8 cellular contexts compared by ENCODE assay signal in genomic region chr13:24217601-24218281, GRCh38. TPM values are rescaled to one million over a fixed set of nuclear protein-coding genes. Genes with fewer than 3 reads are reported as not detected.
DNase-seq lines count a peak whose midpoint lies in the region; ATAC-seq and TF ChIP-seq lines count a peak whose summit lies in the region.

No MANE protein-coding gene starts in this region.

- no peaks in the 10 kb centered on the region for H3K36me3 ChIP-seq in MM.1S (replicated peaks; ENCODE audit: insufficient read depth, low read length)
- H3K36me3 ChIP-seq in naive thymus-derived CD4-positive, alpha-beta T cell (ENCODE audit: control insufficient read depth in 2 of 3, insufficient read depth in 3 of 3, low read length in 3 of 3), result no peaks in the 10 kb centered on the region

- H3K36me3 Mint-ChIP-seq in stimulated activated effector memory CD8-positive, alpha-beta T cell treated with anti-CD3 and anti-CD28 coated beads, Interleukin-12 subunit alpha, Interleukin-12 subunit beta, amount 100 ng/mL, for 72 hours, result peaks cover 5% of the 10 kb centered on the region
- H3K36me3 Mint-ChIP-seq in naive thymus-derived CD4-positive, alpha-beta T cell, result no peaks in the 10 kb centered on the region

- no peaks in the 10 kb centered on the region for H3F3A ChIP-seq in MM.1S (ENCODE audit: insufficient read depth, low read length)

- no peak overlapping the region for H3K4me2 ChIP-seq in MM.1S (ENCODE audit: low read depth, low read length)

- H3K9me3 ChIP-seq in MM.1S (replicated peaks; ENCODE audit: insufficient read depth, low read length), result no peaks in the 10 kb centered on the region
- no peaks in the 10 kb centered on the region for H3K9me3 ChIP-seq in naive thymus-derived CD4-positive, alpha-beta T cell (ENCODE audit: control insufficient read depth in 2 of 3, low read length in 3 of 3)

- H3K27ac Mint-ChIP-seq in stimulated activated effector memory CD8-positive, alpha-beta T cell treated with anti-CD3 and anti-CD28 coated beads, Interleukin-12 subunit alpha, Interleukin-12 subunit beta, amount 100 ng/mL, for 72 hours, result peak overlapping the region; percentile 8
- peak overlapping the region in 2 of 9 donors; percentile 64 to 73 for H3K27ac Mint-ChIP-seq in naive thymus-derived CD4-positive, alpha-beta T cell

- H3K79me2 ChIP-seq in MM.1S (ENCODE audit: low read length), result no peaks in the 10 kb centered on the region

- H2AFZ ChIP-seq in MM.1S (ENCODE audit: low read length), result no peak overlapping the region

- no peak overlapping the region for H3K4me3 ChIP-seq in MM.1S (ENCODE audit: low read length)
- no peak overlapping the region for H3K4me3 ChIP-seq in epithelial cell of esophagus (ENCODE audit: low read length)
- H3K4me3 ChIP-seq in naive thymus-derived CD4-positive, alpha-beta T cell (ENCODE audit: low read length), result no peak overlapping the region

- no peak overlapping the region for H3K9ac ChIP-seq in MM.1S (ENCODE audit: low read length)

- intact Hi-C loops in naive thymus-derived CD4-positive, alpha-beta T cell (cut with micrococcal nuclease), result no loop called here

- no peaks in the 10 kb centered on the region for H3K27me3 Mint-ChIP-seq in naive thymus-derived CD4-positive, alpha-beta T cell

- no peaks in the 10 kb centered on the region for H4K20me1 ChIP-seq in MM.1S (ENCODE audit: insufficient read depth, low read length)

- 0 out of 2 replicates have a peak, but pooled peaks cover 4% of the 10 kb centered on the region for H3K4me1 ChIP-seq in MM.1S (ENCODE audit: low read length)
- peaks cover 0 to 4% of the 10 kb centered on the region in 2 donors for H3K4me1 ChIP-seq in naive thymus-derived CD4-positive, alpha-beta T cell (ENCODE audit: control insufficient read depth in 2 of 2, insufficient read depth in 2 of 2, low read length in 2 of 2)

- no peak overlapping the region for H3K27ac ChIP-seq in MM.1S (ENCODE audit: low read length)
- no peak overlapping the region for H3K27ac ChIP-seq in naive thymus-derived CD4-positive, alpha-beta T cell (ENCODE audit: low read depth, low read length)

- CTCF ChIA-PET in naive thymus-derived CD4-positive, alpha-beta T cell (lab: Charles Lee), result interaction anchor here (1.1 to 4.3 kb wide), 2 partner anchors 165 to 196 kb away, joined by 4 to 45 read pairs; no protein-coding TSS in a partner anchor

- POLR2A ChIA-PET in naive thymus-derived CD4-positive, alpha-beta T cell (lab: Charles Lee), result interaction anchor here (0.9 kb wide), 1 partner anchor 113 kb away, joined by 3 read pairs; no protein-coding TSS in a partner anchor

- no peak overlapping the region for H3K4me3 Mint-ChIP-seq in stimulated activated effector memory CD8-positive, alpha-beta T cell treated with anti-CD3 and anti-CD28 coated beads, Interleukin-12 subunit alpha, Interleukin-12 subunit beta, amount 100 ng/mL, for 72 hours
- peak overlapping the region in 1 of 10 donors; percentile 20 for H3K4me3 Mint-ChIP-seq in naive thymus-derived CD4-positive, alpha-beta T cell

- H3K4me1 Mint-ChIP-seq in stimulated activated effector memory CD8-positive, alpha-beta T cell treated with anti-CD3 and anti-CD28 coated beads, Interleukin-12 subunit alpha, Interleukin-12 subunit beta, amount 100 ng/mL, for 72 hours, result peaks cover 47% of the 10 kb centered on the region
- H3K4me1 Mint-ChIP-seq in naive thymus-derived CD4-positive, alpha-beta T cell, result peaks cover 6 to 41% (median 10%) of the 10 kb centered on the region in 7 donors

- no peak for ATAC-seq in stimulated activated effector memory CD8-positive, alpha-beta T cell treated with anti-CD3 and anti-CD28 coated beads, Interleukin-12 subunit alpha, Interleukin-12 subunit beta, amount 100 ng/mL, for 72 hours
- no peak for ATAC-seq in HG02840 (IDR thresholded peaks at IDR 0.05; ENCODE audit: low FRiP score, unreplicated experiment)
- no peak for ATAC-seq in naive thymus-derived CD4-positive, alpha-beta T cell

- H3K9me3 Mint-ChIP-seq in stimulated activated effector memory CD8-positive, alpha-beta T cell treated with anti-CD3 and anti-CD28 coated beads, Interleukin-12 subunit alpha, Interleukin-12 subunit beta, amount 100 ng/mL, for 72 hours, result no peaks in the 10 kb centered on the region
- H3K9me3 Mint-ChIP-seq in naive thymus-derived CD4-positive, alpha-beta T cell, result no peaks in the 10 kb centered on the region

- H3K27me3 ChIP-seq in MM.1S (replicated peaks; ENCODE audit: insufficient read depth, low read length), result no peaks in the 10 kb centered on the region
- no peaks in the 10 kb centered on the region for H3K27me3 ChIP-seq in naive thymus-derived CD4-positive, alpha-beta T cell (ENCODE audit: control insufficient read depth in 2 of 2, insufficient read depth in 2 of 2, low read length in 2 of 2)

- H3K9me2 ChIP-seq in MM.1S (replicated peaks; ENCODE audit: insufficient read depth, low read length), result no peaks in the 10 kb centered on the region

- TF ChIP-seq CTCF in MM.1S (IDR thresholded peaks at IDR 0.05; ENCODE audit: low read length) (no peak), epithelial cell of esophagus (IDR thresholded peaks at IDR 0.05; ENCODE audit: insufficient read depth, low read depth, low read length, missing control alignments) (no peak), GM10266 (IDR thresholded peaks at IDR 0.05; ENCODE audit: control insufficient read depth, insufficient read depth, low read depth, missing control alignments) (no peak)

- peak; percentile 4 for DNase-seq in NCI-H2196 (lab: John Stamatoyannopoulos, UW; ENCODE audit: unreplicated experiment)
- DNase-seq in NCI-H2196 treated with DMSO at 0.1 percent for 48 hours (lab: John Stamatoyannopoulos, UW; ENCODE audit: unreplicated experiment), result no peak
- DNase-seq in MM.1S, result peak; percentile 40
- DNase-seq in epithelial cell of esophagus (ENCODE audit: low read depth), result peak; percentile 13
- no peak for DNase-seq in stimulated activated effector memory CD8-positive, alpha-beta T cell treated with anti-CD3 and anti-CD28 coated beads, Interleukin-12 subunit alpha, Interleukin-12 subunit beta, amount 100 ng/mL, for 72 hours (ENCODE audit: low spot score in 2 of 2)
- no peak for DNase-seq in GM10266 (ENCODE audit: extremely low spot score)
- no peak for DNase-seq in naive thymus-derived CD4-positive, alpha-beta T cell

RNA-seq across cellular contexts. Expression of gene SPATA13, which starts 57.2 kb away (rescaled TPM):
- total RNA-seq in naive thymus-derived CD4-positive, alpha-beta T cell, result 100 to 1,000 TPM in 3 of 5 experiments, 10 to 100 TPM in 2; 62.2 to 104 (median 101) TPM
- polyA plus RNA-seq in naive thymus-derived CD4-positive, alpha-beta T cell, result 10 to 100 TPM; 91.4 to 96.1 TPM

Comparison
In these comparisons a context has a peak if more than half of its experiments do, and no peak if none do; other contexts are left out.
1. DNase-seq: peak in NCI-H2196 (single experiment), MM.1S (single experiment) and epithelial cell of esophagus (single experiment); none in NCI-H2196 treated with DMSO at 0.1 percent for 48 hours (single experiment), stimulated activated effector memory CD8-positive, alpha-beta T cell treated with anti-CD3 and anti-CD28 coated beads, Interleukin-12 subunit alpha, Interleukin-12 subunit beta, amount 100 ng/mL, for 72 hours (0 of 2), GM10266 (single experiment) and naive thymus-derived CD4-positive, alpha-beta T cell (0 of 9).